In the genomic region with DNA sequence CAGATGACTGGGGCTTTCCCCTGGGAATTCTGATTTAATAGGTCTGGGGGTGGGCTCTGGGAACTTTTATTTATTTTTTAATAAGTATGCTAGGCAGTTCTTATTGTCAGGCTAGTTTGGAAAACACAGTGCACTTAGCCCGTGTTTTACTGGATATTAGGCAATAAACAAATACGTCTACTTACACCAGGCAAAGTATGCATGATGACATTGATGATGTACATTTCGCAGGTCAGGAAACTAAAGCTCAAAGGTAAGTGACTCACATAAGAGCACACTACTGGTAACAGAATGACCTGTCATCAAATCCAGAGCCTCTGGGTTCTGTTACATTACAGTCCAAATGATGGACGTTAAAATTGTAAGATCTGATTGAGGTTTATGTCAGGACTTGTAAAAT, we compare ENCODE assay signal across 23 cellular contexts.
"Had no signal": no experiment of that assay in that cellular context is flagged by ENCODE, and none has a peak within 500 bp of the region (broad histone marks: within the 10 kb centered on the region; RNA-seq: fewer than 3 reads in every experiment).

No MANE protein-coding gene starts in this region.

- H3K27ac ChIP-seq: cardiac muscle cell, gastrocnemius medialis, transverse colon had no signal

- H3K4me3 Mint-ChIP-seq: activated B cell treated with CpG ODN at 0.5 μM for 24 hours; activated CD4-positive, alpha-beta T cell treated with anti-CD3 and anti-CD28 coated beads for 36 hours; activated naive CD4-positive, alpha-beta T cell treated with anti-CD3 and anti-CD28 coated beads for 36 hours; activated naive CD8-positive, alpha-beta T cell treated with anti-CD3 and anti-CD28 coated beads, Interleukin-2, amount 10 ng/mL, durations not matched to agents 7 days and 5 days; naive thymus-derived CD4-positive, alpha-beta T cell; neural crest cell; stimulated activated naive B cell treated with anti-CD40 and anti-IgM and Interleukin-4, amounts not matched to agents 10 μg/mL and 1 μg/mL and 100 μg/mL, for 72 hours; T-helper 1 cell treated with Interleukin-12 subunit alpha and Interleukin-12 subunit beta and Interleukin-4 antibody, amounts not matched to agents 30 μg/mL and 1 μg/mL, for 36 hours had no signal

- H3K36me3 ChIP-seq: cardiac muscle cell, gastrocnemius medialis, transverse colon had no signal

- H3K4me1 Mint-ChIP-seq: activated CD4-positive, alpha-beta T cell treated with anti-CD3 and anti-CD28 coated beads for 36 hours; activated naive CD8-positive, alpha-beta T cell treated with anti-CD3 and anti-CD28 coated beads, Interleukin-2, amount 10 ng/mL, durations not matched to agents 7 days and 5 days; naive thymus-derived CD4-positive, alpha-beta T cell had no signal

- H3K4me3 ChIP-seq: cardiac muscle cell, gastrocnemius medialis, lung, transverse colon had no signal

- H3K27ac Mint-ChIP-seq: activated B cell treated with CpG ODN at 0.5 μM for 24 hours; activated CD4-positive, alpha-beta T cell treated with anti-CD3 and anti-CD28 coated beads for 36 hours; activated naive CD4-positive, alpha-beta T cell treated with anti-CD3 and anti-CD28 coated beads for 36 hours; activated naive CD8-positive, alpha-beta T cell treated with anti-CD3 and anti-CD28 coated beads, Interleukin-2, amount 10 ng/mL, durations not matched to agents 7 days and 5 days; naive thymus-derived CD4-positive, alpha-beta T cell; T-helper 1 cell treated with Interleukin-12 subunit alpha and Interleukin-12 subunit beta and Interleukin-4 antibody, amounts not matched to agents 30 μg/mL and 1 μg/mL, for 36 hours had no signal

- DNase-seq: activated B cell treated with CpG ODN at 0.5 μM for 24 hours; activated CD4-positive, alpha-beta T cell treated with anti-CD3 and anti-CD28 coated beads for 36 hours; activated CD4-positive, alpha-beta T cell treated with anti-CD3 and anti-CD28 coated beads, Interleukin-2, amount 50 U/mL, for 4 hours; activated CD8-positive, alpha-beta memory T cell treated with anti-CD3 and anti-CD28 coated beads for 24 hours; activated effector memory CD4-positive, alpha-beta T cell treated with Interleukin-2 at 50 U/mL for 16 hours; activated naive CD4-positive, alpha-beta T cell treated with anti-CD3 and anti-CD28 coated beads for 36 hours; activated naive CD8-positive, alpha-beta T cell treated with anti-CD3 and anti-CD28 coated beads, Interleukin-2, amount 10 ng/mL, durations not matched to agents 7 days and 5 days; activated T-cell treated with anti-CD3 and anti-CD28 coated beads, Interleukin-2, amount 50 U/mL, for 48 hours; amniotic stem cell; gastrocnemius medialis; left colon; naive thymus-derived CD4-positive, alpha-beta T cell; occipital lobe; small intestine; stimulated activated CD4-positive, alpha-beta T cell treated with anti-CD3 and anti-CD28 coated beads, Interleukin-15, amount 100 ng/mL, for 24 hours; stimulated activated naive B cell treated with anti-CD40 and anti-IgM and Interleukin-4, amounts not matched to agents 10 μg/mL and 1 μg/mL and 100 μg/mL, for 72 hours; T1000; transverse colon had no signal

- ATAC-seq: activated CD4-positive, alpha-beta T cell treated with anti-CD3 and anti-CD28 coated beads for 36 hours; gastrocnemius medialis; left colon; naive thymus-derived CD4-positive, alpha-beta T cell; sciatic nerve; stimulated activated naive B cell treated with anti-CD40 and anti-IgM and Interleukin-4, amounts not matched to agents 10 μg/mL and 1 μg/mL and 100 μg/mL, for 72 hours had no signal

- H3K9me3 ChIP-seq: gastrocnemius medialis, transverse colon had no signal

- H3K27me3 ChIP-seq: cardiac muscle cell, gastrocnemius medialis, transverse colon had no signal
